Comparison of ENCODE assay signal across 1 cellular context in the genomic region with DNA sequence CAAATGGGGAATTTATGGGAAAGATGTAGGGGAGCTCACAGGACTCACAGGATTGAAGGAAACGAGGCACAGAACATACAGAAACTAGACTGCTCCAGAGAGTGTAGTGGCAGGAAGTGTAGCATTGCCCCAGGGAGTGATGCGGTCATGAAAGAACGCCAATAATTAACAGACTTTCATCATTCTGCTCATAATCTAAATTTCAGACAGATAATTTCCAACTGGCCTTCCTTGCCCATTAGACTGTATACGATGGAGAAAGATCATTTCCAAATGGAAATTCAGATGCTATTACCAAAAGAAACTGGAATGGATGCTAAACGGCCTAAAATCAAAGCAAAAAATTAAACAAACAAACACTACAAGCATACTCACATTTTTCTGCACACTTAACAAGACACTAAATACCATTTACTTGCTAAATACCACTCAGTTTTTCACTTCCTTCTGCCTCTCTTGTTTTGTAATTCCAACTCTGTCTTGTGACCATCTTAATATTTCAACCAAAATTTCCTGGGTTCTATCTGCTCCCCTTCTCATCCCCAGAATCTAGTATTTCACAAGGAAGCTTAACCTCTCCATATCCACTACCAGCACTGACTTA.
TF ChIP-seq lines count a peak whose summit lies in the region.

No MANE protein-coding gene starts in this region.

TF ChIP-seq in GM12878, 131 proteins besides CTCF, POLR2A, EP300 and RAD21 (continued from another document and continues in another):
- TF ChIP-seq, protein P1, sequence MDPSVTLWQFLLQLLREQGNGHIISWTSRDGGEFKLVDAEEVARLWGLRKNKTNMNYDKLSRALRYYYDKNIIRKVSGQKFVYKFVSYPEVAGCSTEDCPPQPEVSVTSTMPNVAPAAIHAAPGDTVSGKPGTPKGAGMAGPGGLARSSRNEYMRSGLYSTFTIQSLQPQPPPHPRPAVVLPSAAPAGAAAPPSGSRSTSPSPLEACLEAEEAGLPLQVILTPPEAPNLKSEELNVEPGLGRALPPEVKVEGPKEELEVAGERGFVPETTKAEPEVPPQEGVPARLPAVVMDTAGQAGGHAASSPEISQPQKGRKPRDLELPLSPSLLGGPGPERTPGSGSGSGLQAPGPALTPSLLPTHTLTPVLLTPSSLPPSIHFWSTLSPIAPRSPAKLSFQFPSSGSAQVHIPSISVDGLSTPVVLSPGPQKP (IDR thresholded peaks at IDR 0.05; ENCODE audit: low read depth, low read length): peak; percentile 35; the same call in 1 of the 2 replicates
- TF ChIP-seq RBBP5 (conservative IDR thresholded peaks at IDR 0.05) (no peak), TCF7 (IDR thresholded peaks at IDR 0.05; ENCODE audit: borderline replicate concordance) (no peak), BHLHE40 (IDR thresholded peaks at IDR 0.05; ENCODE audit: borderline replicate concordance in 1 of 2, low read depth in 2 of 2, low read length in 1 of 2) (peak; percentile 22 to 24; a peak in 1 of 4 replicates), SIN3A (IDR thresholded peaks at IDR 0.05; ENCODE audit: low read depth, low read length) (no peak), YBX1 (IDR thresholded peaks at IDR 0.05) (no peak), MEF2B (IDR thresholded peaks at IDR 0.05; ENCODE audit: partially characterized antibody, poor library complexity, severe bottlenecking) (peak; percentile 88), HCFC1 (IDR thresholded peaks at IDR 0.05; ENCODE audit: low read length) (no peak), SREBF1 (IDR thresholded peaks at IDR 0.05; ENCODE audit: low read length) (no peak), MYC (IDR thresholded peaks at IDR 0.05; ENCODE audit: insufficient read depth, insufficient read length, insufficient replicate concordance, low read length, severe bottlenecking) (no peak), ZBED1 (IDR thresholded peaks at IDR 0.05; ENCODE audit: borderline replicate concordance) (no peak), IKZF1 (conservative IDR thresholded peaks at IDR 0.05) (peak; percentile 91), SMAD5 (IDR thresholded peaks at IDR 0.05; ENCODE audit: low read depth) (no peak), MYB (IDR thresholded peaks at IDR 0.05; ENCODE audit: borderline replicate concordance, low read depth, low read length) (no peak), NR2F1 (conservative IDR thresholded peaks at IDR 0.05) (0 out of 2 replicates have a peak, but pooled peaks have one; percentile 40), IKZF2 (IDR thresholded peaks at IDR 0.05) (peak; percentile 88 to 91), ZSCAN29 (IDR thresholded peaks at IDR 0.05) (peak; percentile 29; the same call in 1 of the 2 replicates), TCF12 (IDR thresholded peaks at IDR 0.05; ENCODE audit: low read depth, low read length) (no peak), TAF1 (IDR thresholded peaks at IDR 0.05; ENCODE audit: borderline replicate concordance, low read depth, low read length) (no peak)
- TF ChIP-seq, protein P2, sequence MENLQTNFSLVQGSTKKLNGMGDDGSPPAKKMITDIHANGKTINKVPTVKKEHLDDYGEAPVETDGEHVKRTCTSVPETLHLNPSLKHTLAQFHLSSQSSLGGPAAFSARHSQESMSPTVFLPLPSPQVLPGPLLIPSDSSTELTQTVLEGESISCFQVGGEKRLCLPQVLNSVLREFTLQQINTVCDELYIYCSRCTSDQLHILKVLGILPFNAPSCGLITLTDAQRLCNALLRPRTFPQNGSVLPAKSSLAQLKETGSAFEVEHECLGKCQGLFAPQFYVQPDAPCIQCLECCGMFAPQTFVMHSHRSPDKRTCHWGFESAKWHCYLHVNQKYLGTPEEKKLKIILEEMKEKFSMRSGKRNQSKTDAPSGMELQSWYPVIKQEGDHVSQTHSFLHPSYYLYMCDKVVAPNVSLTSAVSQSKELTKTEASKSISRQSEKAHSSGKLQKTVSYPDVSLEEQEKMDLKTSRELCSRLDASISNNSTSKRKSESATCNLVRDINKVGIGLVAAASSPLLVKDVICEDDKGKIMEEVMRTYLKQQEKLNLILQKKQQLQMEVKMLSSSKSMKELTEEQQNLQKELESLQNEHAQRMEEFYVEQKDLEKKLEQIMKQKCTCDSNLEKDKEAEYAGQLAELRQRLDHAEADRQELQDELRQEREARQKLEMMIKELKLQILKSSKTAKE (IDR thresholded peaks at IDR 0.05; ENCODE audit: low read depth, poor library complexity, severe bottlenecking): no peak
- TF ChIP-seq, protein P3, sequence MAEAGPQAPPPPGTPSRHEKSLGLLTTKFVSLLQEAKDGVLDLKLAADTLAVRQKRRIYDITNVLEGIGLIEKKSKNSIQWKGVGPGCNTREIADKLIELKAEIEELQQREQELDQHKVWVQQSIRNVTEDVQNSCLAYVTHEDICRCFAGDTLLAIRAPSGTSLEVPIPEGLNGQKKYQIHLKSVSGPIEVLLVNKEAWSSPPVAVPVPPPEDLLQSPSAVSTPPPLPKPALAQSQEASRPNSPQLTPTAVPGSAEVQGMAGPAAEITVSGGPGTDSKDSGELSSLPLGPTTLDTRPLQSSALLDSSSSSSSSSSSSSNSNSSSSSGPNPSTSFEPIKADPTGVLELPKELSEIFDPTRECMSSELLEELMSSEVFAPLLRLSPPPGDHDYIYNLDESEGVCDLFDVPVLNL (IDR thresholded peaks at IDR 0.05; ENCODE audit: low read depth, low read length): no peak
- TF ChIP-seq, protein P4, sequence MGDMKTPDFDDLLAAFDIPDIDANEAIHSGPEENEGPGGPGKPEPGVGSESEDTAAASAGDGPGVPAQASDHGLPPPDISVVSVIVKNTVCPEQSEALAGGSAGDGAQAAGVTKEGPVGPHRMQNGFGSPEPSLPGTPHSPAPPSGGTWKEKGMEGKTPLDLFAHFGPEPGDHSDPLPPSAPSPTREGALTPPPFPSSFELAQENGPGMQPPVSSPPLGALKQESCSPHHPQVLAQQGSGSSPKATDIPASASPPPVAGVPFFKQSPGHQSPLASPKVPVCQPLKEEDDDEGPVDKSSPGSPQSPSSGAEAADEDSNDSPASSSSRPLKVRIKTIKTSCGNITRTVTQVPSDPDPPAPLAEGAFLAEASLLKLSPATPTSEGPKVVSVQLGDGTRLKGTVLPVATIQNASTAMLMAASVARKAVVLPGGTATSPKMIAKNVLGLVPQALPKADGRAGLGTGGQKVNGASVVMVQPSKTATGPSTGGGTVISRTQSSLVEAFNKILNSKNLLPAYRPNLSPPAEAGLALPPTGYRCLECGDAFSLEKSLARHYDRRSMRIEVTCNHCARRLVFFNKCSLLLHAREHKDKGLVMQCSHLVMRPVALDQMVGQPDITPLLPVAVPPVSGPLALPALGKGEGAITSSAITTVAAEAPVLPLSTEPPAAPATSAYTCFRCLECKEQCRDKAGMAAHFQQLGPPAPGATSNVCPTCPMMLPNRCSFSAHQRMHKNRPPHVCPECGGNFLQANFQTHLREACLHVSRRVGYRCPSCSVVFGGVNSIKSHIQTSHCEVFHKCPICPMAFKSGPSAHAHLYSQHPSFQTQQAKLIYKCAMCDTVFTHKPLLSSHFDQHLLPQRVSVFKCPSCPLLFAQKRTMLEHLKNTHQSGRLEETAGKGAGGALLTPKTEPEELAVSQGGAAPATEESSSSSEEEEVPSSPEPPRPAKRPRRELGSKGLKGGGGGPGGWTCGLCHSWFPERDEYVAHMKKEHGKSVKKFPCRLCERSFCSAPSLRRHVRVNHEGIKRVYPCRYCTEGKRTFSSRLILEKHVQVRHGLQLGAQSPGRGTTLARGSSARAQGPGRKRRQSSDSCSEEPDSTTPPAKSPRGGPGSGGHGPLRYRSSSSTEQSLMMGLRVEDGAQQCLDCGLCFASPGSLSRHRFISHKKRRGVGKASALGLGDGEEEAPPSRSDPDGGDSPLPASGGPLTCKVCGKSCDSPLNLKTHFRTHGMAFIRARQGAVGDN (IDR thresholded peaks at IDR 0.05): no peak
- TF ChIP-seq, protein P5, sequence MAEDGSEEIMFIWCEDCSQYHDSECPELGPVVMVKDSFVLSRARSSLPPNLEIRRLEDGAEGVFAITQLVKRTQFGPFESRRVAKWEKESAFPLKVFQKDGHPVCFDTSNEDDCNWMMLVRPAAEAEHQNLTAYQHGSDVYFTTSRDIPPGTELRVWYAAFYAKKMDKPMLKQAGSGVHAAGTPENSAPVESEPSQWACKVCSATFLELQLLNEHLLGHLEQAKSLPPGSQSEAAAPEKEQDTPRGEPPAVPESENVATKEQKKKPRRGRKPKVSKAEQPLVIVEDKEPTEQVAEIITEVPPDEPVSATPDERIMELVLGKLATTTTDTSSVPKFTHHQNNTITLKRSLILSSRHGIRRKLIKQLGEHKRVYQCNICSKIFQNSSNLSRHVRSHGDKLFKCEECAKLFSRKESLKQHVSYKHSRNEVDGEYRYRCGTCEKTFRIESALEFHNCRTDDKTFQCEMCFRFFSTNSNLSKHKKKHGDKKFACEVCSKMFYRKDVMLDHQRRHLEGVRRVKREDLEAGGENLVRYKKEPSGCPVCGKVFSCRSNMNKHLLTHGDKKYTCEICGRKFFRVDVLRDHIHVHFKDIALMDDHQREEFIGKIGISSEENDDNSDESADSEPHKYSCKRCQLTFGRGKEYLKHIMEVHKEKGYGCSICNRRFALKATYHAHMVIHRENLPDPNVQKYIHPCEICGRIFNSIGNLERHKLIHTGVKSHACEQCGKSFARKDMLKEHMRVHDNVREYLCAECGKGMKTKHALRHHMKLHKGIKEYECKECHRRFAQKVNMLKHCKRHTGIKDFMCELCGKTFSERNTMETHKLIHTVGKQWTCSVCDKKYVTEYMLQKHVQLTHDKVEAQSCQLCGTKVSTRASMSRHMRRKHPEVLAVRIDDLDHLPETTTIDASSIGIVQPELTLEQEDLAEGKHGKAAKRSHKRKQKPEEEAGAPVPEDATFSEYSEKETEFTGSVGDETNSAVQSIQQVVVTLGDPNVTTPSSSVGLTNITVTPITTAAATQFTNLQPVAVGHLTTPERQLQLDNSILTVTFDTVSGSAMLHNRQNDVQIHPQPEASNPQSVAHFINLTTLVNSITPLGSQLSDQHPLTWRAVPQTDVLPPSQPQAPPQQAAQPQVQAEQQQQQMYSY (CRISPR knock-in tag; IDR thresholded peaks at IDR 0.05): no peak
- TF ChIP-seq, protein P6, sequence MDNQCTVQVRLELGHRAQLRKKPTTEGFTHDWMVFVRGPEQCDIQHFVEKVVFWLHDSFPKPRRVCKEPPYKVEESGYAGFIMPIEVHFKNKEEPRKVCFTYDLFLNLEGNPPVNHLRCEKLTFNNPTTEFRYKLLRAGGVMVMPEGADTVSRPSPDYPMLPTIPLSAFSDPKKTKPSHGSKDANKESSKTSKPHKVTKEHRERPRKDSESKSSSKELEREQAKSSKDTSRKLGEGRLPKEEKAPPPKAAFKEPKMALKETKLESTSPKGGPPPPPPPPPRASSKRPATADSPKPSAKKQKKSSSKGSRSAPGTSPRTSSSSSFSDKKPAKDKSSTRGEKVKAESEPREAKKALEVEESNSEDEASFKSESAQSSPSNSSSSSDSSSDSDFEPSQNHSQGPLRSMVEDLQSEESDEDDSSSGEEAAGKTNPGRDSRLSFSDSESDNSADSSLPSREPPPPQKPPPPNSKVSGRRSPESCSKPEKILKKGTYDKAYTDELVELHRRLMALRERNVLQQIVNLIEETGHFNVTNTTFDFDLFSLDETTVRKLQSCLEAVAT (IDR thresholded peaks at IDR 0.05): 0 out of 2 replicates have a peak, but pooled peaks have one; percentile 53
- TF ChIP-seq, protein P7, sequence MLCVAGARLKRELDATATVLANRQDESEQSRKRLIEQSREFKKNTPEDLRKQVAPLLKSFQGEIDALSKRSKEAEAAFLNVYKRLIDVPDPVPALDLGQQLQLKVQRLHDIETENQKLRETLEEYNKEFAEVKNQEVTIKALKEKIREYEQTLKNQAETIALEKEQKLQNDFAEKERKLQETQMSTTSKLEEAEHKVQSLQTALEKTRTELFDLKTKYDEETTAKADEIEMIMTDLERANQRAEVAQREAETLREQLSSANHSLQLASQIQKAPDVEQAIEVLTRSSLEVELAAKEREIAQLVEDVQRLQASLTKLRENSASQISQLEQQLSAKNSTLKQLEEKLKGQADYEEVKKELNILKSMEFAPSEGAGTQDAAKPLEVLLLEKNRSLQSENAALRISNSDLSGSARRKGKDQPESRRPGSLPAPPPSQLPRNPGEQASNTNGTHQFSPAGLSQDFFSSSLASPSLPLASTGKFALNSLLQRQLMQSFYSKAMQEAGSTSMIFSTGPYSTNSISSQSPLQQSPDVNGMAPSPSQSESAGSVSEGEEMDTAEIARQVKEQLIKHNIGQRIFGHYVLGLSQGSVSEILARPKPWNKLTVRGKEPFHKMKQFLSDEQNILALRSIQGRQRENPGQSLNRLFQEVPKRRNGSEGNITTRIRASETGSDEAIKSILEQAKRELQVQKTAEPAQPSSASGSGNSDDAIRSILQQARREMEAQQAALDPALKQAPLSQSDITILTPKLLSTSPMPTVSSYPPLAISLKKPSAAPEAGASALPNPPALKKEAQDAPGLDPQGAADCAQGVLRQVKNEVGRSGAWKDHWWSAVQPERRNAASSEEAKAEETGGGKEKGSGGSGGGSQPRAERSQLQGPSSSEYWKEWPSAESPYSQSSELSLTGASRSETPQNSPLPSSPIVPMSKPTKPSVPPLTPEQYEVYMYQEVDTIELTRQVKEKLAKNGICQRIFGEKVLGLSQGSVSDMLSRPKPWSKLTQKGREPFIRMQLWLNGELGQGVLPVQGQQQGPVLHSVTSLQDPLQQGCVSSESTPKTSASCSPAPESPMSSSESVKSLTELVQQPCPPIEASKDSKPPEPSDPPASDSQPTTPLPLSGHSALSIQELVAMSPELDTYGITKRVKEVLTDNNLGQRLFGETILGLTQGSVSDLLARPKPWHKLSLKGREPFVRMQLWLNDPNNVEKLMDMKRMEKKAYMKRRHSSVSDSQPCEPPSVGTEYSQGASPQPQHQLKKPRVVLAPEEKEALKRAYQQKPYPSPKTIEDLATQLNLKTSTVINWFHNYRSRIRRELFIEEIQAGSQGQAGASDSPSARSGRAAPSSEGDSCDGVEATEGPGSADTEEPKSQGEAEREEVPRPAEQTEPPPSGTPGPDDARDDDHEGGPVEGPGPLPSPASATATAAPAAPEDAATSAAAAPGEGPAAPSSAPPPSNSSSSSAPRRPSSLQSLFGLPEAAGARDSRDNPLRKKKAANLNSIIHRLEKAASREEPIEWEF (IDR thresholded peaks at IDR 0.05; ENCODE audit: insufficient replicate concordance, low read depth, low read length): no peak
- TF ChIP-seq, protein P8, sequence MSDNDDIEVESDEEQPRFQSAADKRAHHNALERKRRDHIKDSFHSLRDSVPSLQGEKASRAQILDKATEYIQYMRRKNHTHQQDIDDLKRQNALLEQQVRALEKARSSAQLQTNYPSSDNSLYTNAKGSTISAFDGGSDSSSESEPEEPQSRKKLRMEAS (IDR thresholded peaks at IDR 0.05; ENCODE audit: low read depth, low read length): no peak
- TF ChIP-seq, protein P9, sequence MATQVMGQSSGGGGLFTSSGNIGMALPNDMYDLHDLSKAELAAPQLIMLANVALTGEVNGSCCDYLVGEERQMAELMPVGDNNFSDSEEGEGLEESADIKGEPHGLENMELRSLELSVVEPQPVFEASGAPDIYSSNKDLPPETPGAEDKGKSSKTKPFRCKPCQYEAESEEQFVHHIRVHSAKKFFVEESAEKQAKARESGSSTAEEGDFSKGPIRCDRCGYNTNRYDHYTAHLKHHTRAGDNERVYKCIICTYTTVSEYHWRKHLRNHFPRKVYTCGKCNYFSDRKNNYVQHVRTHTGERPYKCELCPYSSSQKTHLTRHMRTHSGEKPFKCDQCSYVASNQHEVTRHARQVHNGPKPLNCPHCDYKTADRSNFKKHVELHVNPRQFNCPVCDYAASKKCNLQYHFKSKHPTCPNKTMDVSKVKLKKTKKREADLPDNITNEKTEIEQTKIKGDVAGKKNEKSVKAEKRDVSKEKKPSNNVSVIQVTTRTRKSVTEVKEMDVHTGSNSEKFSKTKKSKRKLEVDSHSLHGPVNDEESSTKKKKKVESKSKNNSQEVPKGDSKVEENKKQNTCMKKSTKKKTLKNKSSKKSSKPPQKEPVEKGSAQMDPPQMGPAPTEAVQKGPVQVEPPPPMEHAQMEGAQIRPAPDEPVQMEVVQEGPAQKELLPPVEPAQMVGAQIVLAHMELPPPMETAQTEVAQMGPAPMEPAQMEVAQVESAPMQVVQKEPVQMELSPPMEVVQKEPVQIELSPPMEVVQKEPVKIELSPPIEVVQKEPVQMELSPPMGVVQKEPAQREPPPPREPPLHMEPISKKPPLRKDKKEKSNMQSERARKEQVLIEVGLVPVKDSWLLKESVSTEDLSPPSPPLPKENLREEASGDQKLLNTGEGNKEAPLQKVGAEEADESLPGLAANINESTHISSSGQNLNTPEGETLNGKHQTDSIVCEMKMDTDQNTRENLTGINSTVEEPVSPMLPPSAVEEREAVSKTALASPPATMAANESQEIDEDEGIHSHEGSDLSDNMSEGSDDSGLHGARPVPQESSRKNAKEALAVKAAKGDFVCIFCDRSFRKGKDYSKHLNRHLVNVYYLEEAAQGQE (IDR thresholded peaks at IDR 0.05; ENCODE audit: low read depth, low read length): no peak
